Comparison of ENCODE assay signal across 15 cellular contexts in genomic region chr10:73426318-73426717, GRCh38. TPM values are rescaled to one million over a fixed set of nuclear protein-coding genes. Genes with fewer than 3 reads are reported as not detected.
DNase-seq lines count a peak whose midpoint lies in the region; ATAC-seq, FAIRE-seq and TF ChIP-seq lines count a peak whose summit lies in the region.
"Had no signal": no experiment of that assay in that cellular context is flagged by ENCODE, and none has a peak within 500 bp of the region (broad histone marks: within the 10 kb centered on the region; RNA-seq: fewer than 3 reads in every experiment).

No MANE protein-coding gene starts in this region.

- ATAC-seq in activated T-cell treated with anti-CD3 and anti-CD28 coated beads, Interleukin-2, amount 50 U/mL, for 72 hours (replicated peaks in 1 of 2) = no peak
- ATAC-seq in naive B cell (ENCODE audit: low read depth in 2 of 2) = peak; percentile 77 to 87
- no peak for ATAC-seq in HG03521 (IDR thresholded peaks at IDR 0.05; ENCODE audit: unreplicated experiment)
- no peak for ATAC-seq in HG03097 (IDR thresholded peaks at IDR 0.05; ENCODE audit: low FRiP score, unreplicated experiment)

- no peaks in the 10 kb centered on the region for H3K4me1 ChIP-seq in astrocyte (ENCODE audit: insufficient read depth, low read length)

- FAIRE-seq in astrocyte (lab: Jason Lieb, UNC) = no peak
- FAIRE-seq: GM18507, H54 had no signal

- H3K4me3 Mint-ChIP-seq in activated T-cell treated with anti-CD3 and anti-CD28 coated beads, Interleukin-2, amount 50 U/mL, for 72 hours = no peak overlapping the region
- H3K4me3 Mint-ChIP-seq in astrocyte (ENCODE audit: unreplicated experiment) (peak overlapping the region; percentile 3), naive B cell (peak overlapping the region in 2 of 8 donors; percentile 1 to 2)
- H3K4me3 Mint-ChIP-seq: CD4-positive, CD25-positive, alpha-beta regulatory T cell had no signal

- no peak for DNase-seq in activated T-cell treated with anti-CD3 and anti-CD28 coated beads, Interleukin-2, amount 50 U/mL, for 72 hours
- no peak for DNase-seq in activated T-cell treated with anti-CD3 and anti-CD28 coated beads, Interleukin-2, amount 50 U/mL, for 48 hours
- DNase-seq in astrocyte (ENCODE audit: low read depth) (no peak), naive B cell (no peak), anterior cingulate cortex (lab: John Stamatoyannopoulos, UW) (no peak)
- DNase-seq: 8988T; AML-193; CD4-positive, CD25-positive, alpha-beta regulatory T cell; DMS53; GF-D8 had no signal

- no peaks in the 10 kb centered on the region for H4K20me1 ChIP-seq in astrocyte (ENCODE audit: insufficient read depth, low read length)
- H4K20me1 ChIP-seq: BLaER1 treated with 17β-estradiol and CSF1 and Interleukin-3, amounts not matched to agents 10 nM and 100 nM had no signal

- H3K9me3 Mint-ChIP-seq in activated T-cell treated with anti-CD3 and anti-CD28 coated beads, Interleukin-2, amount 50 U/mL, for 72 hours = no peaks in the 10 kb centered on the region
- H3K9me3 Mint-ChIP-seq in astrocyte (ENCODE audit: unreplicated experiment) = no peaks in the 10 kb centered on the region
- H3K9me3 Mint-ChIP-seq in naive B cell = no peaks in the 10 kb centered on the region

- peaks cover 40% of the 10 kb centered on the region for H3K36me3 ChIP-seq in astrocyte (ENCODE audit: insufficient read depth, low read length)

- no peak for TF ChIP-seq CTCF in astrocyte (IDR thresholded peaks at IDR 0.05; ENCODE audit: insufficient read depth, low read depth, low read length)

- no peak overlapping the region for H3K4me3 ChIP-seq in astrocyte (ENCODE audit: insufficient read depth, low read depth, low read length)
- H3K4me3 ChIP-seq: BLaER1 treated with 17β-estradiol and CSF1 and Interleukin-3, amounts not matched to agents 10 nM and 100 nM had no signal

- H3K27ac ChIP-seq in astrocyte (ENCODE audit: low read depth, low read length) = no peak overlapping the region
- H3K27ac ChIP-seq: BLaER1 treated with 17β-estradiol and CSF1 and Interleukin-3, amounts not matched to agents 10 nM and 100 nM had no signal

- peak overlapping the region; percentile 5 for H3K27ac Mint-ChIP-seq in activated T-cell treated with anti-CD3 and anti-CD28 coated beads, Interleukin-2, amount 50 U/mL, for 72 hours
- H3K27ac Mint-ChIP-seq in astrocyte (ENCODE audit: unreplicated experiment) (no peak overlapping the region), naive B cell (peak overlapping the region; percentile 2 to 69 (median 12))
- H3K27ac Mint-ChIP-seq: CD4-positive, CD25-positive, alpha-beta regulatory T cell had no signal

- H3K4me2 ChIP-seq in astrocyte (ENCODE audit: low read length) = no peak overlapping the region

- H3K27me3 ChIP-seq in astrocyte (ENCODE audit: insufficient read depth, low read length) = no peaks in the 10 kb centered on the region
- H3K27me3 ChIP-seq: BLaER1 treated with 17β-estradiol and CSF1 and Interleukin-3, amounts not matched to agents 10 nM and 100 nM had no signal

- H3K4me1 Mint-ChIP-seq in activated T-cell treated with anti-CD3 and anti-CD28 coated beads, Interleukin-2, amount 50 U/mL, for 72 hours (ENCODE audit: low read depth) = peaks cover 9% of the 10 kb centered on the region
- no peaks in the 10 kb centered on the region for H3K4me1 Mint-ChIP-seq in astrocyte (ENCODE audit: low read depth, unreplicated experiment)
- H3K4me1 Mint-ChIP-seq in naive B cell = peaks cover 17 to 21% (median 18%) of the 10 kb centered on the region in 3 donors

- H3K9ac ChIP-seq in astrocyte (ENCODE audit: low read length) = no peak overlapping the region
- H3K9ac ChIP-seq: BLaER1 treated with 17β-estradiol and CSF1 and Interleukin-3, amounts not matched to agents 10 nM and 100 nM had no signal

- no peaks in the 10 kb centered on the region for H3K27me3 Mint-ChIP-seq in activated T-cell treated with anti-CD3 and anti-CD28 coated beads, Interleukin-2, amount 50 U/mL, for 72 hours (ENCODE audit: low read depth)
- no peaks in the 10 kb centered on the region for H3K27me3 Mint-ChIP-seq in astrocyte (ENCODE audit: low read depth, unreplicated experiment)
- H3K27me3 Mint-ChIP-seq in naive B cell = no peaks in the 10 kb centered on the region
- H3K27me3 Mint-ChIP-seq: CD4-positive, CD25-positive, alpha-beta regulatory T cell had no signal

- H2AFZ ChIP-seq in astrocyte (ENCODE audit: low read depth, low read length) = no peak overlapping the region

- peaks cover 2 to 8% of the 10 kb centered on the region in 2 donors for H3K36me3 Mint-ChIP-seq in activated T-cell treated with anti-CD3 and anti-CD28 coated beads, Interleukin-2, amount 50 U/mL, for 72 hours (ENCODE audit: insufficient read depth in 2 of 2)
- peaks cover 34% of the 10 kb centered on the region for H3K36me3 Mint-ChIP-seq in astrocyte (ENCODE audit: low read depth, unreplicated experiment)
- peaks cover 19 to 25% of the 10 kb centered on the region in 2 donors for H3K36me3 Mint-ChIP-seq in naive B cell

- H3K9me3 ChIP-seq in astrocyte (ENCODE audit: insufficient read depth, low read depth, low read length) = no peaks in the 10 kb centered on the region
- H3K9me3 ChIP-seq: BLaER1 treated with 17β-estradiol and CSF1 and Interleukin-3, amounts not matched to agents 10 nM and 100 nM had no signal

- no peaks in the 10 kb centered on the region for H3K79me2 ChIP-seq in astrocyte (ENCODE audit: insufficient read depth, low read length)

RNA-seq across cellular contexts. Expression of gene MSS51, which starts 7.0 kb away (rescaled TPM):
- 1 to 10 TPM; 3.5 to 3.8 TPM for total RNA-seq in activated T-cell treated with anti-CD3 and anti-CD28 coated beads, Interleukin-2, amount 50 U/mL, for 72 hours
- total RNA-seq in astrocyte = 0.87 and 1.1 TPM in 2 replicates
- polyA plus RNA-seq in naive B cell (ENCODE audit: low read depth in 6 of 6) = under 1 TPM in 4 of 6 donors, not detected in 2; 0.23 to 0.44 (median 0.33) TPM

RNA-seq across cellular contexts. Expression of gene ANXA7, which starts 12.5 kb away (rescaled TPM):
- 100 to 1,000 TPM; 108 to 123 TPM for total RNA-seq in activated T-cell treated with anti-CD3 and anti-CD28 coated beads, Interleukin-2, amount 50 U/mL, for 72 hours
- total RNA-seq in astrocyte = 74.7 and 79.6 TPM in 2 replicates
- 100 to 1,000 TPM; 113 to 199 (median 135) TPM for polyA plus RNA-seq in naive B cell (ENCODE audit: low read depth in 6 of 6)

Comparison
In these comparisons a context has a peak if more than half of its experiments do, and no peak if none do; other contexts are left out.
1. ATAC-seq: peak in naive B cell (2 of 2); none in activated T-cell treated with anti-CD3 and anti-CD28 coated beads, Interleukin-2, amount 50 U/mL, for 72 hours (0 of 2), HG03521 (single experiment) and HG03097 (single experiment).